Comparison of ENCODE assay signal across 8 cellular contexts in genomic region chr21:5121849-5122248, GRCh38.
DNase-seq lines count a peak whose midpoint lies in the region; ATAC-seq, FAIRE-seq and TF ChIP-seq lines count a peak whose summit lies in the region.
"Not testable (repeated sequence)": the region's sequence is repeated elsewhere in the genome, so short reads cannot be mapped to it uniquely, and the experiment has no call there.

No MANE protein-coding gene starts in this region.

- POLR2A ChIA-PET in CD4-positive, alpha-beta memory T cell (lab: Charles Lee; ENCODE audit: partially characterized antibody); endothelial cell of umbilical vein (lab: Charles Lee); naive thymus-derived CD4-positive, alpha-beta T cell (lab: Charles Lee): not testable (repeated sequence)

- peak overlapping the region in 1 of 7 donors; percentile 92 for H3K27ac Mint-ChIP-seq in CD4-positive, alpha-beta memory T cell
- not testable (repeated sequence) for H3K27ac Mint-ChIP-seq in T-helper 17 cell; activated naive CD4-positive, alpha-beta T cell treated with anti-CD3 and anti-CD28 coated beads, Interleukin-2, amount 50 U/mL, for 24 hours
- H3K27ac Mint-ChIP-seq in naive thymus-derived CD4-positive, alpha-beta T cell = peak overlapping the region in 2 of 9 donors; percentile 77 to 81
- peak overlapping the region; percentile 36 for H3K27ac Mint-ChIP-seq in stimulated activated naive CD8-positive, alpha-beta T cell treated with anti-CD3 and anti-CD28 coated beads, Interleukin-15, Interleukin-2, amounts not matched to agents 100 ng/mL and 50 ng/mL, for 24 hours

- not testable (repeated sequence) for BruUV-seq in endothelial cell of umbilical vein (replicated peaks; lab: Mats Ljungman, UMichigan)

- H2AFZ ChIP-seq in endothelial cell of umbilical vein (ENCODE audit: low read depth, low read length) = not testable (repeated sequence)

- not testable (repeated sequence) for H3K27me3 ChIP-seq in BLaER1; CD4-positive, alpha-beta memory T cell (ENCODE audit: insufficient read depth, low read length); endothelial cell of umbilical vein (ENCODE audit: control insufficient read depth in 2 of 2, insufficient read depth in 2 of 2, low read length in 2 of 2); naive thymus-derived CD4-positive, alpha-beta T cell (ENCODE audit: control insufficient read depth in 2 of 2, insufficient read depth in 2 of 2, low read length in 2 of 2)

- H3K36me3 Mint-ChIP-seq in CD4-positive, alpha-beta memory T cell; T-helper 17 cell (ENCODE audit: low read depth); activated naive CD4-positive, alpha-beta T cell treated with anti-CD3 and anti-CD28 coated beads, Interleukin-2, amount 50 U/mL, for 24 hours; naive thymus-derived CD4-positive, alpha-beta T cell; stimulated activated naive CD8-positive, alpha-beta T cell treated with anti-CD3 and anti-CD28 coated beads, Interleukin-15, Interleukin-2, amounts not matched to agents 100 ng/mL and 50 ng/mL, for 24 hours (ENCODE audit: low read depth): not testable (repeated sequence)

- intact Hi-C loops in CD4-positive, alpha-beta memory T cell (cut with micrococcal nuclease); endothelial cell of umbilical vein (cut with micrococcal nuclease); left ventricle myocardium superior (cut with micrococcal nuclease); naive thymus-derived CD4-positive, alpha-beta T cell (cut with micrococcal nuclease): not testable (repeated sequence)

- H3K4me1 ChIP-seq in BLaER1; CD4-positive, alpha-beta memory T cell (ENCODE audit: insufficient read depth, low read length); endothelial cell of umbilical vein (ENCODE audit: control insufficient read depth, extremely low read depth, insufficient read depth, low read length); naive thymus-derived CD4-positive, alpha-beta T cell (ENCODE audit: control insufficient read depth in 2 of 2, insufficient read depth in 2 of 2, low read length in 2 of 2): not testable (repeated sequence)

- H3K27ac ChIP-seq in BLaER1 (peak overlapping the region; percentile 82), endothelial cell of umbilical vein (ENCODE audit: insufficient read depth, low read depth, low read length) (peak overlapping the region; percentile 73)
- peak overlapping the region; percentile 38 for H3K27ac ChIP-seq in CD4-positive, alpha-beta memory T cell (ENCODE audit: low read depth, low read length)
- H3K27ac ChIP-seq in naive thymus-derived CD4-positive, alpha-beta T cell (ENCODE audit: low read depth, low read length) = peak overlapping the region; percentile 62

- dilution Hi-C loops in endothelial cell of umbilical vein (cut with MboI; ENCODE audit: extremely low pct_ligation_motif_present, low sequenced_read_pairs) = not testable (repeated sequence)

- H4K20me1 ChIP-seq in BLaER1; endothelial cell of umbilical vein (replicated peaks; ENCODE audit: control insufficient read depth, extremely low read depth, insufficient read depth, low read length): not testable (repeated sequence)

- H3K27me3 Mint-ChIP-seq in CD4-positive, alpha-beta memory T cell; T-helper 17 cell; activated naive CD4-positive, alpha-beta T cell treated with anti-CD3 and anti-CD28 coated beads, Interleukin-2, amount 50 U/mL, for 24 hours; naive thymus-derived CD4-positive, alpha-beta T cell; stimulated activated naive CD8-positive, alpha-beta T cell treated with anti-CD3 and anti-CD28 coated beads, Interleukin-15, Interleukin-2, amounts not matched to agents 100 ng/mL and 50 ng/mL, for 24 hours: not testable (repeated sequence)

- not testable (repeated sequence) for H3K9me3 Mint-ChIP-seq in CD4-positive, alpha-beta memory T cell; activated naive CD4-positive, alpha-beta T cell treated with anti-CD3 and anti-CD28 coated beads, Interleukin-2, amount 50 U/mL, for 24 hours; naive thymus-derived CD4-positive, alpha-beta T cell; stimulated activated naive CD8-positive, alpha-beta T cell treated with anti-CD3 and anti-CD28 coated beads, Interleukin-15, Interleukin-2, amounts not matched to agents 100 ng/mL and 50 ng/mL, for 24 hours

- H3K4me3 ChIP-seq in BLaER1; CD4-positive, alpha-beta memory T cell (ENCODE audit: low read length in 2 of 2); endothelial cell of umbilical vein (replicated peaks in 1 of 3; ENCODE audit: insufficient read depth in 1 of 3, low read depth in 1 of 3, low read length in 3 of 3); naive thymus-derived CD4-positive, alpha-beta T cell (ENCODE audit: low read length): not testable (repeated sequence)

- H3K9ac ChIP-seq in BLaER1 = peak overlapping the region; percentile 66; the same call in 1 of the 2 replicates
- not testable (repeated sequence) for H3K9ac ChIP-seq in endothelial cell of umbilical vein (replicated peaks; ENCODE audit: extremely low read depth, insufficient read depth, low read length)

- H3K4me3 Mint-ChIP-seq in CD4-positive, alpha-beta memory T cell = peak overlapping the region in 2 of 8 donors; percentile 29 to 52
- not testable (repeated sequence) for H3K4me3 Mint-ChIP-seq in T-helper 17 cell; stimulated activated naive CD8-positive, alpha-beta T cell treated with anti-CD3 and anti-CD28 coated beads, Interleukin-15, Interleukin-2, amounts not matched to agents 100 ng/mL and 50 ng/mL, for 24 hours
- H3K4me3 Mint-ChIP-seq in activated naive CD4-positive, alpha-beta T cell treated with anti-CD3 and anti-CD28 coated beads, Interleukin-2, amount 50 U/mL, for 24 hours = peak overlapping the region; percentile 44
- peak overlapping the region in 3 of 10 donors; percentile 36 to 50 (median 37) for H3K4me3 Mint-ChIP-seq in naive thymus-derived CD4-positive, alpha-beta T cell

- not testable (repeated sequence) for H3K79me2 ChIP-seq in endothelial cell of umbilical vein (ENCODE audit: control insufficient read depth, insufficient read depth, low read length)

- not testable (repeated sequence) for TF ChIP-seq POLR2A in endothelial cell of umbilical vein (IDR thresholded peaks at IDR 0.05; ENCODE audit: low read depth, low read length)

- CTCF ChIA-PET in CD4-positive, alpha-beta memory T cell (lab: Charles Lee; ENCODE audit: partially characterized antibody); endothelial cell of umbilical vein (lab: Charles Lee); naive thymus-derived CD4-positive, alpha-beta T cell (lab: Charles Lee): not testable (repeated sequence)

- TF ChIP-seq CTCF in endothelial cell of umbilical vein (IDR thresholded peaks at IDR 0.05; ENCODE audit: extremely low read depth in 1 of 2, insufficient read depth in 1 of 2, low read depth in 1 of 2, low read length in 2 of 2) = not testable (repeated sequence)

- not testable (repeated sequence) for FAIRE-seq in endothelial cell of umbilical vein (lab: Jason Lieb, UNC)

- H3K4me2 ChIP-seq in BLaER1 = peak overlapping the region; percentile 63
- not testable (repeated sequence) for H3K4me2 ChIP-seq in endothelial cell of umbilical vein (ENCODE audit: insufficient read depth, low read length)

- not testable (repeated sequence) for DNase-seq in CD4-positive, alpha-beta memory T cell; T-helper 17 cell; endothelial cell of umbilical vein (ENCODE audit: low read depth, low spot score); left ventricle myocardium superior; naive thymus-derived CD4-positive, alpha-beta T cell

- ATAC-seq in T-helper 17 cell (peak; percentile 48), left ventricle myocardium superior (peak; percentile 12)
- ATAC-seq in naive thymus-derived CD4-positive, alpha-beta T cell = peak; percentile 38

- not testable (repeated sequence) for H3K36me3 ChIP-seq in BLaER1; CD4-positive, alpha-beta memory T cell (ENCODE audit: insufficient read depth, low read length); endothelial cell of umbilical vein (ENCODE audit: control insufficient read depth in 2 of 2, extremely low read depth in 1 of 2, insufficient read depth in 2 of 2, low read length in 2 of 2); naive thymus-derived CD4-positive, alpha-beta T cell (ENCODE audit: control insufficient read depth in 2 of 3, insufficient read depth in 3 of 3, low read length in 3 of 3)

- H3K4me1 Mint-ChIP-seq in CD4-positive, alpha-beta memory T cell; T-helper 17 cell; activated naive CD4-positive, alpha-beta T cell treated with anti-CD3 and anti-CD28 coated beads, Interleukin-2, amount 50 U/mL, for 24 hours; naive thymus-derived CD4-positive, alpha-beta T cell; stimulated activated naive CD8-positive, alpha-beta T cell treated with anti-CD3 and anti-CD28 coated beads, Interleukin-15, Interleukin-2, amounts not matched to agents 100 ng/mL and 50 ng/mL, for 24 hours (ENCODE audit: low read depth): not testable (repeated sequence)

- H3K9me3 ChIP-seq in BLaER1; CD4-positive, alpha-beta memory T cell (ENCODE audit: control insufficient read depth in 1 of 2, low read length in 2 of 2); T-helper 17 cell (ENCODE audit: control insufficient read depth, low read length, poor library complexity, severe bottlenecking); endothelial cell of umbilical vein (replicated peaks; ENCODE audit: control insufficient read depth, insufficient read depth, low read length); naive thymus-derived CD4-positive, alpha-beta T cell (ENCODE audit: control insufficient read depth in 2 of 3, low read length in 3 of 3): not testable (repeated sequence)

- H3K9me1 ChIP-seq in endothelial cell of umbilical vein (replicated peaks; ENCODE audit: control insufficient read depth, extremely low read depth, insufficient read depth, low read length) = not testable (repeated sequence)
